ENCODE assay signal across 8 cellular contexts in the genomic region with DNA sequence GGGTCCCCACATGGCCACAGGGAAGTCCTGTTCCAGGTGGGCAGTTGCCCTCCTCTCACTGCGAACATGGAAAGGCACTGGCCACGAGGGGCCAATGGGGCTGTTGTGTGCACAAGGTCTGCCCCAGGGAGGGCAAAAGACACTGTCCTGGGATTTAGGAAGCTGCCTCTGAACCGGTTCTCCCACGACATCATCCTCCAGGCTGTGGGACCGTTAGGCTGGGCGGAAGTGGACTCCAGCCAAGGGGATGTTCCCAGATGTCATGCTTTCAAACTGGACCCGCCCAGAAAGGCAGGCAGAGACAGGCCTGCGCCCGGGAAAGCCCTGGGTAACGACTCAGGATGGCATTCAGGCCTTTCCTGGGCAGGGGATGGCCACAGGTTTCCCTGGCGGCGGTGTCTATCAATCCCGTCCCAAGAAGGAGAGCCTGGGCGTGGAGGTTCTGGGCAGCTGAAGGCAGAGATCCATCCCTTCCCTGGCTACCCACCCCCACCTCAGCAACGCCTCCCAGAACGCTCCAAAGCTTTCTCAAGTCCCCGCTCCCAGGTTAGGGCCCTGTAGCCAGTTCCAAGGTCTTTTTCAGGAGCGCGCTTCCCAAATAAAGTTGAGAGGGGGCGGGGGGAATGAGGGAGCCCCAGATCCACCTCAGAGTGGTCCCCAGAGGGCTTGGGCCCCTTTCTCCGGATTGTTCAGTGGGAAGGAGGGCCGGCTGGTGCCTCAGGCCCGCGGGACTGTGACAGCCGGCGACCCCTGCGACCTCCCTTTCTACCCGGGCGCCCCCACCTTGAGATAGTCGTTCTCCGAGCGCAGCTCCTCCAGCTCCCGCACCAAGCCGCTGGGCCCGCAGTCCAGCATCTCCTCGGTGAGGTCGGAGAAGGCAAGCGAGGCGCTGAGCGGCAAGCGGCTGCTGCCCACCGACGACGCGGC. TPM values are rescaled to one million over a fixed set of nuclear protein-coding genes. Genes with fewer than 3 reads are reported as not detected.
DNase-seq lines count a peak whose midpoint lies in the region; ATAC-seq and TF ChIP-seq lines count a peak whose summit lies in the region.

No MANE protein-coding gene starts in this region.

- peaks cover 16% of the 10 kb centered on the region for H3K4me1 ChIP-seq in Caco-2
- H3K4me1 ChIP-seq in mononuclear cell (ENCODE audit: insufficient read depth, low read length): peaks cover 40% of the 10 kb centered on the region
- peaks cover 40% of the 10 kb centered on the region for H3K4me1 ChIP-seq in upper lobe of right lung

- H3K27me3 ChIP-seq in Caco-2 (replicated peaks; ENCODE audit: control insufficient read depth, insufficient read depth, low read length) (no peaks in the 10 kb centered on the region), mononuclear cell (ENCODE audit: insufficient read depth, low read length) (no peaks in the 10 kb centered on the region), upper lobe of right lung (no peaks in the 10 kb centered on the region)

- peak; percentile 16 for TF ChIP-seq POLR2A in erythroblast (IDR thresholded peaks at IDR 0.05; ENCODE audit: low read length)

- H3K27ac Mint-ChIP-seq in Caco-2 (ENCODE audit: unreplicated experiment) (no peak overlapping the region), IgD-negative memory B cell (peak overlapping the region; percentile 23 to 37 (median 31)), T-cell (no peak overlapping the region)

- CTCF ChIA-PET in Caco-2 (lab: Charles Lee): interaction anchor here (0.6 to 1.5 kb wide), 5 partner anchors 15 to 88 kb away, joined by 3 to 4 read pairs (median 3); partner anchors contain the start of gene DSN1
- CTCF ChIA-PET in T-cell (lab: Charles Lee): no interaction called here

- H3K4me3 Mint-ChIP-seq in Caco-2 (ENCODE audit: unreplicated experiment) (peak overlapping the region; percentile 50), IgD-negative memory B cell (peak overlapping the region; percentile 75 to 88 (median 84)), T-cell (peak overlapping the region; percentile 47 to 57 (median 56))

- H3K4me3 ChIP-seq in Caco-2 (ENCODE audit: low read depth, low read length) (peak overlapping the region; percentile 51), mononuclear cell (ENCODE audit: low read length) (peak overlapping the region; percentile 41), upper lobe of right lung (peak overlapping the region; percentile 60)

- intact Hi-C loops in Caco-2 (cut with micrococcal nuclease; ENCODE audit: unreplicated experiment) (no loop called here), upper lobe of right lung (cut with DNase I) (no loop called here)

- H3K36me3 Mint-ChIP-seq in Caco-2 (ENCODE audit: insufficient read depth, unreplicated experiment) (peaks cover 7% of the 10 kb centered on the region), IgD-negative memory B cell (no peaks in the 10 kb centered on the region), T-cell (no peaks in the 10 kb centered on the region)

- no peaks in the 10 kb centered on the region for H3K9me3 Mint-ChIP-seq in Caco-2 (ENCODE audit: unreplicated experiment)
- H3K9me3 Mint-ChIP-seq in IgD-negative memory B cell: no peaks in the 10 kb centered on the region
- H3K9me3 Mint-ChIP-seq in T-cell: no peaks in the 10 kb centered on the region

- peak in 1 of 2 experiments; percentile 47 for DNase-seq in Caco-2
- no peak for DNase-seq in T-cell
- peak in 1 of 2 experiments; percentile 37 for DNase-seq in erythroblast (lab: John Stamatoyannopoulos, UW)
- peak; percentile 76 for DNase-seq in upper lobe of right lung
- no peak for DNase-seq in GDM1 (lab: John Stamatoyannopoulos, UW)

- H3K4me1 Mint-ChIP-seq in Caco-2 (ENCODE audit: low read depth, unreplicated experiment) (peaks cover 13% of the 10 kb centered on the region), IgD-negative memory B cell (peaks cover 14 to 52% (median 32%) of the 10 kb centered on the region in 3 donors), T-cell (peaks cover 1 to 22% (median 4%) of the 10 kb centered on the region in 3 donors)

- POLR2A ChIA-PET in Caco-2 (lab: Charles Lee) (no interaction called here), T-cell (lab: Charles Lee) (no interaction called here)

- BruUV-seq in Caco-2 (replicated peaks; lab: Mats Ljungman, UMichigan): no TSS peak

- ATAC-seq in T-cell (replicated peaks in 1 of 4) (no peak), upper lobe of right lung (peak; percentile 51), GM18861 (IDR thresholded peaks at IDR 0.05; ENCODE audit: unreplicated experiment) (no peak)

- no peak for TF ChIP-seq CTCF in Caco-2 (IDR thresholded peaks at IDR 0.05; ENCODE audit: insufficient read depth in 1 of 2, low read depth in 1 of 2, low read length in 1 of 2, severe bottlenecking in 1 of 2, unreplicated experiment in 1 of 2)
- no peak for TF ChIP-seq CTCF in upper lobe of right lung (IDR thresholded peaks at IDR 0.05)

- H3K36me3 ChIP-seq in Caco-2 (ENCODE audit: control insufficient read depth, insufficient read depth, low read length) (peaks cover 2% of the 10 kb centered on the region; the same call in 1 of the 2 replicates), upper lobe of right lung (no peaks in the 10 kb centered on the region)

- H3K9me3 ChIP-seq in Caco-2 (no peaks in the 10 kb centered on the region), mononuclear cell (ENCODE audit: low read depth, low read length) (no peaks in the 10 kb centered on the region), upper lobe of right lung (no peaks in the 10 kb centered on the region)

- peak overlapping the region; percentile 75 for H3K27ac ChIP-seq in upper lobe of right lung

- no peaks in the 10 kb centered on the region for H3K27me3 Mint-ChIP-seq in Caco-2 (ENCODE audit: insufficient read depth, unreplicated experiment)
- no peaks in the 10 kb centered on the region for H3K27me3 Mint-ChIP-seq in IgD-negative memory B cell
- H3K27me3 Mint-ChIP-seq in T-cell: peaks cover 9 to 37% of the 10 kb centered on the region in 2 donors

RNA-seq across cellular contexts. Expression of gene TLDC2, which starts 13.8 kb away (rescaled TPM):
- total RNA-seq in Caco-2 (2022): 0.14 TPM in 1 of 2 replicates, not detected in the other
- polyA plus RNA-seq in IgD-negative memory B cell: not detected
- total RNA-seq in T-cell: under 1 TPM in 1 of 5 donors, not detected in 4; 0.33 TPM
- 0.10 TPM for total RNA-seq in mononuclear cell
- total RNA-seq in upper lobe of right lung: 1.6 TPM

Comparison
In these comparisons a context has a peak if more than half of its experiments do, and no peak if none do; other contexts are left out.
1. H3K27ac Mint-ChIP-seq: peak in IgD-negative memory B cell (3 of 3); none in Caco-2 (single experiment) and T-cell (0 of 2).
2. Peak in every context shown above with its lines, with median percentiles within 50 percentile points of each other: H3K4me3 ChIP-seq and H3K4me3 Mint-ChIP-seq.